Comparison of ENCODE assay signal across 8 cellular contexts in genomic region chr16:50323335-50324011, GRCh38. TPM values are rescaled to one million over a fixed set of nuclear protein-coding genes. Genes with fewer than 3 reads are reported as not detected.
DNase-seq lines count a peak whose midpoint lies in the region; ATAC-seq and TF ChIP-seq lines count a peak whose summit lies in the region.

No MANE protein-coding gene starts in this region.

- no peaks in the 10 kb centered on the region for H3K27me3 ChIP-seq in neutrophil

- H3K27ac ChIP-seq in neutrophil = peak overlapping the region; percentile 34

- H3K36me3 ChIP-seq in neutrophil = peaks cover 92% of the 10 kb centered on the region

- no peak for ATAC-seq in HG02885 (IDR thresholded peaks at IDR 0.05; ENCODE audit: poor library complexity, unreplicated experiment)

- no peak for TF ChIP-seq CTCF in neutrophil (IDR thresholded peaks at IDR 0.05)

- DNase-seq in NCI-H524 (lab: John Stamatoyannopoulos, UW) (peak; percentile 41 to 80), NCI-H524 treated with DMSO at 0.1 percent for 48 hours (lab: John Stamatoyannopoulos, UW) (no peak), NCI-H510A treated with DMSO at 0.1 percent for 48 hours (lab: John Stamatoyannopoulos, UW) (peak; percentile 43), cerebellum (ENCODE audit: low spot score) (peak; percentile 15), C1 segment of cervical spinal cord (lab: John Stamatoyannopoulos, UW) (no peak)
- no peak for DNase-seq in stimulated activated naive CD4-positive, alpha-beta T cell treated with Interleukin-2 at 50 U/mL for 16 hours (lab: John Stamatoyannopoulos, UW)

- no peaks in the 10 kb centered on the region for H3K4me1 ChIP-seq in neutrophil (ENCODE audit: control insufficient read depth in 1 of 2, insufficient read depth in 1 of 2, low read depth in 1 of 2, low read length in 1 of 2)

- no peaks in the 10 kb centered on the region for H3K9me3 ChIP-seq in neutrophil

- no peak overlapping the region for H3K4me3 ChIP-seq in neutrophil (ENCODE audit: low read depth in 1 of 2, low read length in 1 of 2)

RNA-seq across cellular contexts. Expression of gene BRD7, which starts 45.3 kb away (rescaled TPM):
- total RNA-seq in cerebellum = 54.7 TPM

RNA-seq across cellular contexts. Expression of gene ADCY7, which starts 57.1 kb away (rescaled TPM):
- total RNA-seq in cerebellum = 6.4 TPM

Comparison
In these comparisons a context has a peak if more than half of its experiments do, and no peak if none do; other contexts are left out.
1. DNase-seq: peak in NCI-H524 (2 of 2), NCI-H510A treated with DMSO at 0.1 percent for 48 hours (single experiment) and cerebellum (single experiment); none in NCI-H524 treated with DMSO at 0.1 percent for 48 hours (single experiment), C1 segment of cervical spinal cord (0 of 14) and stimulated activated naive CD4-positive, alpha-beta T cell treated with Interleukin-2 at 50 U/mL for 16 hours (single experiment).